In genomic region chr19:17997969-17998826, GRCh38 we compare ENCODE assay signal across 11 cellular contexts. TPM values are rescaled to one million over a fixed set of nuclear protein-coding genes. Genes with fewer than 3 reads are reported as not detected.
DNase-seq lines count a peak whose midpoint lies in the region; ATAC-seq and TF ChIP-seq lines count a peak whose summit lies in the region.
"Had no signal": no experiment of that assay in that cellular context is flagged by ENCODE, and none has a peak within 500 bp of the region (broad histone marks: within the 10 kb centered on the region; RNA-seq: fewer than 3 reads in every experiment).

No MANE protein-coding gene starts in this region.

- H3K27me3 Mint-ChIP-seq in CD4-positive, alpha-beta T cell: peaks cover 4% of the 10 kb centered on the region
- H3K27me3 Mint-ChIP-seq in memory B cell: no peaks in the 10 kb centered on the region

- in situ Hi-C loops in astrocyte of the spinal cord (cut with HindIII; ENCODE audit: low sequenced_read_pairs): no loop called here

- H3K4me1 ChIP-seq in HEK293 (ENCODE audit: control insufficient read depth, insufficient read depth, low read length): no peaks in the 10 kb centered on the region

- H3K9me3 ChIP-seq in CD4-positive, alpha-beta T cell (ENCODE audit: control insufficient read depth, low read length): no peaks in the 10 kb centered on the region
- H3K9me3 ChIP-seq in HEK293 (ENCODE audit: control insufficient read depth, insufficient read depth, low read depth, low read length): no peaks in the 10 kb centered on the region
- H3K9me3 ChIP-seq: thoracic aorta had no signal

- intact Hi-C loops in CD4-positive, alpha-beta T cell (cut with DNase I, micrococcal nuclease): loop anchor here (1.0 to 5.0 kb wide), 3 partner anchors 51 to 296 kb away; no protein-coding TSS in a partner anchor

- no peak overlapping the region for H3K27ac ChIP-seq in CD4-positive, alpha-beta T cell (ENCODE audit: low read depth, low read length)
- H3K27ac ChIP-seq in HEK293 (ENCODE audit: extremely low read depth, low read depth, low read length): no peak overlapping the region
- H3K27ac ChIP-seq: thoracic aorta had no signal

- no peaks in the 10 kb centered on the region for H3K27me3 ChIP-seq in CD4-positive, alpha-beta T cell (ENCODE audit: control insufficient read depth, insufficient read depth, low read length)

- H3K36me3 Mint-ChIP-seq in CD4-positive, alpha-beta T cell (ENCODE audit: low read depth): peaks cover 6% of the 10 kb centered on the region
- H3K36me3 Mint-ChIP-seq in memory B cell: no peaks in the 10 kb centered on the region

- CTCF ChIA-PET in CD4-positive, alpha-beta T cell (lab: Charles Lee): interaction anchor here (0.7 to 5.2 kb wide), 5 partner anchors 52 to 138 kb away, joined by 3 to 89 read pairs (median 24); partner anchors contain the start of genes CCDC124 and RPL18A
- CTCF ChIA-PET in HEK293 (lab: Yijun Ruan, JAX): interaction anchor here (0.7 to 8.1 kb wide), 5 partner anchors 46 to 1531 kb away, joined by 3 to 233 read pairs (median 15); partner anchors contain the start of genes CCDC124 and RPL18A

- DNase-seq in CD4-positive, alpha-beta T cell: no peak
- DNase-seq in astrocyte of the spinal cord (ENCODE audit: low read depth, low spot score) (no peak), memory B cell (ENCODE audit: low spot score in 2 of 2) (no peak), NOMO-1 (lab: John Stamatoyannopoulos, UW; ENCODE audit: unreplicated experiment in 2 of 2) (no peak), DMS79 treated with DMSO at 0.1 percent for 48 hours (lab: John Stamatoyannopoulos, UW) (no peak), 8988T (no peak)
- DNase-seq: amniotic stem cell, NCI-H1417 had no signal

- TF ChIP-seq CTCF in CD4-positive, alpha-beta T cell (IDR thresholded peaks at IDR 0.05): peak; percentile 20
- no peak for TF ChIP-seq CTCF in HEK293 (tag by site-specific recombination; IDR thresholded peaks at IDR 0.05)
- TF ChIP-seq CTCF in astrocyte of the spinal cord (IDR thresholded peaks at IDR 0.05; ENCODE audit: low read depth, low read length): peak; percentile 25

- no peak overlapping the region for H3K4me3 Mint-ChIP-seq in CD4-positive, alpha-beta T cell
- no peak overlapping the region for H3K4me3 Mint-ChIP-seq in memory B cell

- H3K4me1 Mint-ChIP-seq in CD4-positive, alpha-beta T cell (ENCODE audit: low read depth): peaks cover 28% of the 10 kb centered on the region
- peaks cover 22% of the 10 kb centered on the region for H3K4me1 Mint-ChIP-seq in memory B cell

- POLR2A ChIA-PET in CD4-positive, alpha-beta T cell (lab: Charles Lee): interaction anchor here (2.8 to 3.3 kb wide), 2 partner anchors 60 to 65 kb away, joined by 9 to 25 read pairs; partner anchors contain the start of gene CCDC124
- POLR2A ChIA-PET in HEK293 (lab: Yijun Ruan, JAX): interaction anchor here (1.1 kb wide), 1 partner anchor 139 kb away, joined by 4 read pairs; the partner anchor contains the start of gene RPL18A

- H3K9me3 Mint-ChIP-seq in CD4-positive, alpha-beta T cell: no peaks in the 10 kb centered on the region
- H3K9me3 Mint-ChIP-seq in memory B cell: no peaks in the 10 kb centered on the region

- no peak overlapping the region for H3K4me3 ChIP-seq in HEK293 (ENCODE audit: low read depth, low read length)
- no peak overlapping the region for H3K4me3 ChIP-seq in astrocyte of the spinal cord (ENCODE audit: low read depth, low read length)
- H3K4me3 ChIP-seq: thoracic aorta had no signal

- H3K36me3 ChIP-seq in HEK293 (ENCODE audit: control insufficient read depth in 2 of 2, insufficient read depth in 1 of 2, low read length in 2 of 2): no peaks in the 10 kb centered on the region
- H3K36me3 ChIP-seq: thoracic aorta had no signal

- H3K27ac Mint-ChIP-seq in CD4-positive, alpha-beta T cell: peak overlapping the region; percentile 98
- peak overlapping the region; percentile 15 for H3K27ac Mint-ChIP-seq in memory B cell

- ATAC-seq in CD4-positive, alpha-beta T cell (ENCODE audit: poor library complexity): no peak
- ATAC-seq in memory B cell (ENCODE audit: low read depth) (no peak), GM21526 (IDR thresholded peaks at IDR 0.05; ENCODE audit: low FRiP score, unreplicated experiment) (no peak)

TF ChIP-seq in HEK293, 187 proteins besides CTCF, POLR2A, EP300 and RAD21 (continues in another document):
- TF ChIP-seq PRDM10 (tag by site-specific recombination; IDR thresholded peaks at IDR 0.05) (peak; percentile 22), PRDM2 (tag by site-specific recombination; IDR thresholded peaks at IDR 0.05; ENCODE audit: borderline replicate concordance) (no peak), ATF2 (tag by site-specific recombination; IDR thresholded peaks at IDR 0.05; ENCODE audit: low read depth) (no peak)

RNA-seq across cellular contexts. Expression of gene ARRDC2, which starts 9.8 kb away (rescaled TPM):
- total RNA-seq in CD4-positive, alpha-beta T cell: 100 to 1,000 TPM; 325 to 341 TPM

RNA-seq across cellular contexts. Expression of gene KCNN1, which starts 31.3 kb away (rescaled TPM):
- not detected for total RNA-seq in CD4-positive, alpha-beta T cell
